Comparison of ENCODE assay signal across 21 cellular contexts in the genomic region with DNA sequence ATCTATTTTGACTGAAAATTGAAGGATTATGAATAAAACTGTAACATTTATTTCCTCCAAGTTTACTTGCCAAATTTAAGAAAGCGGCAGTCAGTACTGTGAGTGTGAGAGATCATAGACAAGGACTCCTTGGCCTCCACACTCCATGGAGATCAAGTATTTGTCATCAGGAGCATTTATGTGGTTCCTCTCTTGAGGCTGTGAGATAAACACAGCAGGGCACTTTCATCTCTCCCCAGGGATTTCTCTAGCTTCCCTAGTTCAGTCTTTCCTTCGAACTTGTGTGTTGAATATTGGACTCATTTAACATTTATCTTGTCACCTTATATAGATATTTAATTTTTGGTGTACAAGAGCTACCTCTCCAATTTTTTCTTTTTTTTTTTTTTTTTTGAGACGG. TPM values are rescaled to one million over a fixed set of nuclear protein-coding genes. Genes with fewer than 3 reads are reported as not detected.
DNase-seq lines count a peak whose midpoint lies in the region; ATAC-seq and TF ChIP-seq lines count a peak whose summit lies in the region.
"Had no signal": no experiment of that assay in that cellular context is flagged by ENCODE, and none has a peak within 500 bp of the region (broad histone marks: within the 10 kb centered on the region; RNA-seq: fewer than 3 reads in every experiment).

No MANE protein-coding gene starts in this region.

- H3K4me1 Mint-ChIP-seq in activated T-helper 1 cell treated with anti-CD3 and anti-CD28 coated beads, Interleukin-12 subunit alpha, Interleukin-12 subunit beta, Interleukin-2, Interleukin-4 antibody, amounts not matched to agents 30 ng/mL and 10 ng/mL and 1 ng/mL, durations not matched to agents 14 hours and 24 hours and 36 hours (ENCODE audit: low read depth): no peaks in the 10 kb centered on the region
- no peaks in the 10 kb centered on the region for H3K4me1 Mint-ChIP-seq in stimulated activated naive B cell treated with anti-CD40 and anti-IgM and Interleukin-4, amounts not matched to agents 10 μg/mL and 1 μg/mL and 100 μg/mL, for 72 hours
- H3K4me1 Mint-ChIP-seq: B cell, CD14-positive monocyte, T-cell had no signal

- H3K27me3 Mint-ChIP-seq in activated T-helper 1 cell treated with anti-CD3 and anti-CD28 coated beads, Interleukin-12 subunit alpha, Interleukin-12 subunit beta, Interleukin-2, Interleukin-4 antibody, amounts not matched to agents 30 ng/mL and 10 ng/mL and 1 ng/mL, durations not matched to agents 14 hours and 24 hours and 36 hours (ENCODE audit: insufficient read depth): peaks cover 3% of the 10 kb centered on the region
- H3K27me3 Mint-ChIP-seq in stimulated activated naive B cell treated with anti-CD40 and anti-IgM and Interleukin-4, amounts not matched to agents 10 μg/mL and 1 μg/mL and 100 μg/mL, for 72 hours: peaks cover 9 to 24% of the 10 kb centered on the region in 2 donors

- no peak overlapping the region for H3K27ac Mint-ChIP-seq in activated T-helper 1 cell treated with anti-CD3 and anti-CD28 coated beads, Interleukin-12 subunit alpha, Interleukin-12 subunit beta, Interleukin-2, Interleukin-4 antibody, amounts not matched to agents 30 ng/mL and 10 ng/mL and 1 ng/mL, durations not matched to agents 14 hours and 24 hours and 36 hours
- H3K27ac Mint-ChIP-seq in stimulated activated naive B cell treated with anti-CD40 and anti-IgM and Interleukin-4, amounts not matched to agents 10 μg/mL and 1 μg/mL and 100 μg/mL, for 72 hours: no peak overlapping the region
- H3K27ac Mint-ChIP-seq: B cell, CD14-positive monocyte, H9, HFFc6, T-cell had no signal

- no peak for TF ChIP-seq EP300 in sigmoid colon (IDR thresholded peaks at IDR 0.05)

- intact Hi-C loops in sigmoid colon (cut with DNase I): no loop called here
- intact Hi-C loops in activated T-helper 1 cell treated with anti-CD3 and anti-CD28 coated beads, Interleukin-12 subunit alpha, Interleukin-12 subunit beta, Interleukin-2, Interleukin-4 antibody, amounts not matched to agents 30 ng/mL and 10 ng/mL and 1 ng/mL, durations not matched to agents 14 hours and 24 hours and 36 hours (cut with micrococcal nuclease): no loop called here

- H3K27ac ChIP-seq in sigmoid colon: peak overlapping the region; percentile 9 to 80 (median 74)
- H3K27ac ChIP-seq: GM23248, HL-60, Peyer's patch had no signal

- peaks cover 0 to 21% (median 2%) of the 10 kb centered on the region in 4 donors for H3K36me3 ChIP-seq in sigmoid colon

- no peaks in the 10 kb centered on the region for H3K36me3 Mint-ChIP-seq in activated T-helper 1 cell treated with anti-CD3 and anti-CD28 coated beads, Interleukin-12 subunit alpha, Interleukin-12 subunit beta, Interleukin-2, Interleukin-4 antibody, amounts not matched to agents 30 ng/mL and 10 ng/mL and 1 ng/mL, durations not matched to agents 14 hours and 24 hours and 36 hours (ENCODE audit: low read depth)
- no peaks in the 10 kb centered on the region for H3K36me3 Mint-ChIP-seq in stimulated activated naive B cell treated with anti-CD40 and anti-IgM and Interleukin-4, amounts not matched to agents 10 μg/mL and 1 μg/mL and 100 μg/mL, for 72 hours
- H3K36me3 Mint-ChIP-seq: CD14-positive monocyte, T-cell had no signal

- TF ChIP-seq CTCF in choroid plexus epithelial cell (conservative IDR thresholded peaks at IDR 0.05; ENCODE audit: low read depth, low read length) (no peak), sigmoid colon (IDR thresholded peaks at IDR 0.05) (no peak)

- no peak overlapping the region for H3K4me3 Mint-ChIP-seq in activated T-helper 1 cell treated with anti-CD3 and anti-CD28 coated beads, Interleukin-12 subunit alpha, Interleukin-12 subunit beta, Interleukin-2, Interleukin-4 antibody, amounts not matched to agents 30 ng/mL and 10 ng/mL and 1 ng/mL, durations not matched to agents 14 hours and 24 hours and 36 hours
- H3K4me3 Mint-ChIP-seq in stimulated activated naive B cell treated with anti-CD40 and anti-IgM and Interleukin-4, amounts not matched to agents 10 μg/mL and 1 μg/mL and 100 μg/mL, for 72 hours: no peak overlapping the region
- H3K4me3 Mint-ChIP-seq: B cell, CD14-positive monocyte, H9, HFFc6, T-cell had no signal

- H3K4me3 ChIP-seq in choroid plexus epithelial cell (ENCODE audit: low read depth, low read length) (no peak overlapping the region), sigmoid colon (no peak overlapping the region)
- H3K4me3 ChIP-seq: GM12878, GM23248, Peyer's patch had no signal

- peaks cover 0 to 47% (median 38%) of the 10 kb centered on the region in 4 donors for H3K4me1 ChIP-seq in sigmoid colon
- H3K4me1 ChIP-seq: Peyer's patch had no signal

- DNase-seq in DMS79 (lab: John Stamatoyannopoulos, UW) (peak; percentile 36), LHCN-M2 (ENCODE audit: low read depth) (peak; percentile 4), choroid plexus epithelial cell (ENCODE audit: low read depth) (peak; percentile 45), sigmoid colon (no peak)
- no peak for DNase-seq in activated T-helper 1 cell treated with anti-CD3 and anti-CD28 coated beads, Interleukin-12 subunit alpha, Interleukin-12 subunit beta, Interleukin-2, Interleukin-4 antibody, amounts not matched to agents 30 ng/mL and 10 ng/mL and 1 ng/mL, durations not matched to agents 14 hours and 24 hours and 36 hours (ENCODE audit: low spot score)
- no peak for DNase-seq in stimulated activated naive B cell treated with anti-CD40 and anti-IgM and Interleukin-4, amounts not matched to agents 10 μg/mL and 1 μg/mL and 100 μg/mL, for 72 hours
- DNase-seq: GM23248, H9, HFFc6, KBM-7, NCI-H1105 treated with DMSO at 0.1 percent for 48 hours, NCI-H187, NCI-H2171, Peyer's patch, T-cell had no signal

- ATAC-seq in GM18502 (IDR thresholded peaks at IDR 0.05; ENCODE audit: poor library complexity, unreplicated experiment): no peak
- ATAC-seq in stimulated activated naive B cell treated with anti-CD40 and anti-IgM and Interleukin-4, amounts not matched to agents 10 μg/mL and 1 μg/mL and 100 μg/mL, for 72 hours (replicated peaks): no peak
- ATAC-seq: GM12878, HepG2, T-cell had no signal

- H3K9me3 Mint-ChIP-seq in activated T-helper 1 cell treated with anti-CD3 and anti-CD28 coated beads, Interleukin-12 subunit alpha, Interleukin-12 subunit beta, Interleukin-2, Interleukin-4 antibody, amounts not matched to agents 30 ng/mL and 10 ng/mL and 1 ng/mL, durations not matched to agents 14 hours and 24 hours and 36 hours: no peaks in the 10 kb centered on the region
- no peaks in the 10 kb centered on the region for H3K9me3 Mint-ChIP-seq in stimulated activated naive B cell treated with anti-CD40 and anti-IgM and Interleukin-4, amounts not matched to agents 10 μg/mL and 1 μg/mL and 100 μg/mL, for 72 hours
- H3K9me3 Mint-ChIP-seq: H9, HFFc6, T-cell had no signal

- TF ChIP-seq POLR2A in sigmoid colon (IDR thresholded peaks at IDR 0.05): no peak

- no peaks in the 10 kb centered on the region for H3K27me3 ChIP-seq in sigmoid colon
- H3K27me3 ChIP-seq: Peyer's patch had no signal

- WGBS in sigmoid colon, 2 donors: 83 to 96% methylated on average over 3 of the region's 3 CpGs

- no peaks in the 10 kb centered on the region for H3K9me3 ChIP-seq in sigmoid colon
- H3K9me3 ChIP-seq: Peyer's patch had no signal

RNA-seq across cellular contexts. Expression of gene PDE5A, which starts 40.8 kb away (rescaled TPM):
- total RNA-seq in LHCN-M2 (2014; rRNA removed) (1.6 TPM in 2 replicates), sigmoid colon (100 to 1,000 TPM; 138 to 209 (median 149) TPM)
- polyA plus RNA-seq in LHCN-M2 (2012): 1.2 TPM
- polyA plus RNA-seq in sigmoid colon: 1 to 10 TPM; 5.5 to 9.0 (median 7.4) TPM
- total RNA-seq in activated T-helper 1 cell treated with anti-CD3 and anti-CD28 coated beads, Interleukin-12 subunit alpha, Interleukin-12 subunit beta, Interleukin-2, Interleukin-4 antibody, amounts not matched to agents 30 ng/mL and 10 ng/mL and 1 ng/mL, durations not matched to agents 14 hours and 24 hours and 36 hours: 0.10 TPM in 1 of 2 replicates, not detected in the other

Comparison
In these comparisons a context has a peak if more than half of its experiments do, and no peak if none do; other contexts are left out.
1. DNase-seq: peak in DMS79 (single experiment), LHCN-M2 (single experiment) and choroid plexus epithelial cell (single experiment); none in sigmoid colon (single experiment), activated T-helper 1 cell treated with anti-CD3 and anti-CD28 coated beads, Interleukin-12 subunit alpha, Interleukin-12 subunit beta, Interleukin-2, Interleukin-4 antibody, amounts not matched to agents 30 ng/mL and 10 ng/mL and 1 ng/mL, durations not matched to agents 14 hours and 24 hours and 36 hours (single experiment) and stimulated activated naive B cell treated with anti-CD40 and anti-IgM and Interleukin-4, amounts not matched to agents 10 μg/mL and 1 μg/mL and 100 μg/mL, for 72 hours (single experiment).
2. RNA of gene PDE5A, which starts 40.8 kb away (total RNA-seq): 138 to 209 TPM in sigmoid colon; 1.6 TPM in LHCN-M2 and 0.10 TPM in activated T-helper 1 cell treated with anti-CD3 and anti-CD28 coated beads, Interleukin-12 subunit alpha, Interleukin-12 subunit beta, Interleukin-2, Interleukin-4 antibody, amounts not matched to agents 30 ng/mL and 10 ng/mL and 1 ng/mL, durations not matched to agents 14 hours and 24 hours and 36 hours; every median in the first group is over 10 times any median in the second.